Comparison of ENCODE assay signal across 28 cellular contexts in genomic region chr19:36100476-36100875, GRCh38. TPM values are rescaled to one million over a fixed set of nuclear protein-coding genes. Genes with fewer than 3 reads are reported as not detected.
DNase-seq lines count a peak whose midpoint lies in the region; ATAC-seq, FAIRE-seq and TF ChIP-seq lines count a peak whose summit lies in the region.
"Had no signal": no experiment of that assay in that cellular context is flagged by ENCODE, and none has a peak within 500 bp of the region (broad histone marks: within the 10 kb centered on the region; RNA-seq: fewer than 3 reads in every experiment).

No MANE protein-coding gene starts in this region.

- peaks cover 0 to 5% (median 0%) of the 10 kb centered on the region in 3 donors for H3K36me3 ChIP-seq in esophagus squamous epithelium
- H3K36me3 ChIP-seq in ascending aorta, result no peaks in the 10 kb centered on the region
- H3K36me3 ChIP-seq: right lobe of liver had no signal

- 99% methylated on average over 5 of the region's 5 CpGs for WGBS in A549 (ENCODE audit: missing lambda C conversion rate)
- WGBS in esophagus squamous epithelium, 2 donors, result 60 to 64% methylated on average over 1 to 5 of the region's 5 CpGs

- FAIRE-seq in A549 (lab: Jason Lieb, UNC), result no peak
- FAIRE-seq: A204.1, islet of Langerhans had no signal

- H3K9me3 ChIP-seq in A549 (no peaks in the 10 kb centered on the region), T-helper 17 cell (ENCODE audit: control insufficient read depth, low read length, poor library complexity, severe bottlenecking) (no peaks in the 10 kb centered on the region), esophagus squamous epithelium (no peaks in the 10 kb centered on the region), ascending aorta (no peaks in the 10 kb centered on the region)
- H3K9me3 ChIP-seq: BE2C, right lobe of liver, SJSA1 had no signal

- H3K4me3 ChIP-seq in A549 (no peak overlapping the region), esophagus squamous epithelium (no peak overlapping the region), ascending aorta (no peak overlapping the region)
- H3K4me3 ChIP-seq: right lobe of liver, SJSA1 had no signal

- TF ChIP-seq POLR2A in A549 (IDR thresholded peaks at IDR 0.05; ENCODE audit: low read length) (0 out of 2 replicates have a peak, but pooled peaks have one; percentile 17), esophagus squamous epithelium (IDR thresholded peaks at IDR 0.05) (no peak)

- POLR2A ChIA-PET in A549 (lab: Yijun Ruan, JAX), result interaction anchor here (0.6 to 1.1 kb wide), 3 partner anchors 14 to 128 kb away, joined by 3 to 4 read pairs (median 4); partner anchors contain the start of gene POLR2I

- peaks cover 2% of the 10 kb centered on the region for H3K4me1 Mint-ChIP-seq in T-helper 17 cell
- H3K4me1 Mint-ChIP-seq in Calu3 (ENCODE audit: low read depth, unreplicated experiment), result no peaks in the 10 kb centered on the region
- H3K4me1 Mint-ChIP-seq: activated B cell treated with CpG ODN at 0.5 μM for 24 hours; activated CD4-positive, alpha-beta memory T cell treated with anti-CD3 and anti-CD28 coated beads, Interleukin-2, amount 10 ng/mL, durations not matched to agents 7 days and 5 days; naive thymus-derived CD4-positive, alpha-beta T cell had no signal

- intact Hi-C loops in esophagus squamous epithelium (cut with DNase I) (no loop called here), ascending aorta (cut with DNase I) (no loop called here), Calu3 (cut with micrococcal nuclease; ENCODE audit: unreplicated experiment) (no loop called here)

- H3K4me1 ChIP-seq in A549, result peaks cover 5% of the 10 kb centered on the region; the same call in 2 of the 3 replicates
- H3K4me1 ChIP-seq in esophagus squamous epithelium, result peaks cover 0 to 42% (median 5%) of the 10 kb centered on the region in 3 donors
- no peaks in the 10 kb centered on the region for H3K4me1 ChIP-seq in ascending aorta
- H3K4me1 ChIP-seq: BE2C, right lobe of liver, SJSA1 had no signal

- TF ChIP-seq CTCF in A549 (IDR thresholded peaks at IDR 0.05) (no peak), esophagus squamous epithelium (IDR thresholded peaks at IDR 0.05) (no peak), ascending aorta (IDR thresholded peaks at IDR 0.05) (no peak), Calu3 (IDR thresholded peaks at IDR 0.05; ENCODE audit: unreplicated experiment) (no peak)

- no peaks in the 10 kb centered on the region for H3K27me3 ChIP-seq in esophagus squamous epithelium
- H3K27me3 ChIP-seq in ascending aorta, result no peaks in the 10 kb centered on the region
- H3K27me3 ChIP-seq: BE2C, foreskin keratinocyte, right lobe of liver, SJSA1 had no signal

- H3K4me3 Mint-ChIP-seq in T-helper 17 cell (no peak overlapping the region), Calu3 (ENCODE audit: low read depth, unreplicated experiment) (no peak overlapping the region)
- H3K4me3 Mint-ChIP-seq: activated B cell treated with CpG ODN at 0.5 μM for 24 hours; activated CD4-positive, alpha-beta memory T cell treated with anti-CD3 and anti-CD28 coated beads, Interleukin-2, amount 10 ng/mL, durations not matched to agents 7 days and 5 days; naive thymus-derived CD4-positive, alpha-beta T cell had no signal

- BruUV-seq in Calu3 (replicated peaks; lab: Mats Ljungman, UMichigan), result no TSS peak

- DNase-seq in A549 (ENCODE audit: low read depth in 1 of 2, low spot score in 1 of 2), result no peak
- no peak for DNase-seq in T-helper 17 cell
- DNase-seq in esophagus squamous epithelium (lab: John Stamatoyannopoulos, UW), result no peak
- no peak for DNase-seq in left lobe of liver (ENCODE audit: low spot score)
- DNase-seq in GM03348 (ENCODE audit: low spot score), result no peak
- DNase-seq in ascending aorta (ENCODE audit: low spot score in 2 of 2), result no peak
- DNase-seq in NCI-H1930 (lab: John Stamatoyannopoulos, UW), result no peak
- no peak for DNase-seq in Calu3
- DNase-seq: activated B cell treated with CpG ODN at 0.5 μM for 24 hours; activated CD4-positive, alpha-beta memory T cell treated with anti-CD3 and anti-CD28 coated beads, Interleukin-2, amount 10 ng/mL, durations not matched to agents 7 days and 5 days; activated gamma-delta T cell treated with Interleukin-2 at 50 U/mL for 16 hours; activated T-cell treated with anti-CD3 and anti-CD28 coated beads, Interleukin-2, amount 50 U/mL, for 1 hour; BE2C; foreskin keratinocyte; mammary epithelial cell; naive thymus-derived CD4-positive, alpha-beta T cell; NCI-H1092; NCI-H187 treated with DMSO at 0.1 percent for 48 hours; right lobe of liver; stimulated activated CD4-positive, alpha-beta T cell treated with anti-CD3 and anti-CD28 coated beads, Interleukin-15, amount 100 ng/mL, for 24 hours; stimulated activated CD8-positive, alpha-beta memory T cell treated with anti-CD3 and anti-CD28 coated beads, Interleukin-4, amount 100 ng/mL, for 48 hours had no signal

- H3K4me2 ChIP-seq in A549, result no peak overlapping the region

- H3K36me3 Mint-ChIP-seq in T-helper 17 cell (ENCODE audit: low read depth) (no peaks in the 10 kb centered on the region), Calu3 (ENCODE audit: insufficient read depth, unreplicated experiment) (peaks cover 55% of the 10 kb centered on the region)

- H3K27me3 Mint-ChIP-seq in T-helper 17 cell (no peaks in the 10 kb centered on the region), Calu3 (ENCODE audit: unreplicated experiment) (no peaks in the 10 kb centered on the region)
- H3K27me3 Mint-ChIP-seq: activated B cell treated with CpG ODN at 0.5 μM for 24 hours; activated CD4-positive, alpha-beta memory T cell treated with anti-CD3 and anti-CD28 coated beads, Interleukin-2, amount 10 ng/mL, durations not matched to agents 7 days and 5 days; naive thymus-derived CD4-positive, alpha-beta T cell had no signal

- no peak for TF ChIP-seq EP300 in A549 (IDR thresholded peaks at IDR 0.05)

- no peak for TF ChIP-seq RAD21 in A549 (conservative IDR thresholded peaks at IDR 0.05 in 1 of 2, IDR thresholded peaks at IDR 0.05 in 1 of 2)

- no peak for ATAC-seq in A549
- ATAC-seq in T-helper 17 cell, result no peak
- ATAC-seq in left lobe of liver, result peak; percentile 13
- ATAC-seq: foreskin keratinocyte; naive thymus-derived CD4-positive, alpha-beta T cell had no signal

- CTCF ChIA-PET in A549 (lab: Yijun Ruan, JAX) (interaction anchor here (1.5 to 15.7 kb wide), 5 partner anchors 9 to 43 kb away, joined by 3 to 157 read pairs (median 33); partner anchors contain the start of genes OVOL3, POLR2I, TBCB and THAP8), Calu3 (lab: Charles Lee) (no interaction called here)

- no peaks in the 10 kb centered on the region for H3K9me3 Mint-ChIP-seq in Calu3 (ENCODE audit: low read depth, unreplicated experiment)
- H3K9me3 Mint-ChIP-seq: activated B cell treated with CpG ODN at 0.5 μM for 24 hours; activated CD4-positive, alpha-beta memory T cell treated with anti-CD3 and anti-CD28 coated beads, Interleukin-2, amount 10 ng/mL, durations not matched to agents 7 days and 5 days; naive thymus-derived CD4-positive, alpha-beta T cell had no signal

- H3K27ac Mint-ChIP-seq in T-helper 17 cell (peak overlapping the region; percentile 34), Calu3 (ENCODE audit: unreplicated experiment) (no peak overlapping the region)
- H3K27ac Mint-ChIP-seq: activated B cell treated with CpG ODN at 0.5 μM for 24 hours; activated CD4-positive, alpha-beta memory T cell treated with anti-CD3 and anti-CD28 coated beads, Interleukin-2, amount 10 ng/mL, durations not matched to agents 7 days and 5 days; naive thymus-derived CD4-positive, alpha-beta T cell had no signal

- no peak overlapping the region for H3K27ac ChIP-seq in A549
- H3K27ac ChIP-seq in esophagus squamous epithelium, result peak overlapping the region in 3 of 4 donors; percentile 17 to 62 (median 34)
- no peak overlapping the region for H3K27ac ChIP-seq in ascending aorta
- H3K27ac ChIP-seq: epithelial cell of prostate, foreskin keratinocyte, right lobe of liver, SJSA1 had no signal

RNA-seq across cellular contexts. Expression of gene OVOL3, which starts 10.5 kb away (rescaled TPM):
- polyA plus RNA-seq in A549 (2011; rRNA removed) (not detected in 2 replicates), A549 (2017; fragmentation: RNase III; extraction: RNeasy Plus Mini Kit Qiagen cat#74134 plus additional on column Dnase treatment) (0.14 to 0.63 TPM (median 0.31 TPM) in 3 replicates)
- polyA plus RNA-seq in A549 (2012; cell fraction: cytosol; rRNA removed), result 0.43 and 0.70 TPM in 2 replicates
- 3.4 and 6.1 TPM in 2 replicates for polyA plus RNA-seq in A549 (2012; cell fraction: nucleus; rRNA removed)
- not detected in 2 replicates for polyA minus RNA-seq in A549 (2011; rRNA and poly(A)+ RNA removed)
- total RNA-seq in T-helper 17 cell (not detected), esophagus squamous epithelium (not detected), left lobe of liver (not detected), ascending aorta (not detected), Calu3 (2022) (not detected in 2 replicates)
- total RNA-seq: activated B cell treated with CpG ODN at 0.5 μM for 24 hours; activated CD4-positive, alpha-beta memory T cell treated with anti-CD3 and anti-CD28 coated beads, Interleukin-2, amount 10 ng/mL, durations not matched to agents 7 days and 5 days; foreskin keratinocyte; mammary epithelial cell; naive thymus-derived CD4-positive, alpha-beta T cell; omental fat pad; right lobe of liver; SJSA1; T-helper 1 cell treated with Interleukin-12 subunit alpha and Interleukin-12 subunit beta and Interleukin-4 antibody, amounts not matched to agents 30 ng/mL and 1 ng/mL, for 36 hours; urinary bladder had no signal
- polyA plus RNA-seq: foreskin keratinocyte; mammary epithelial cell; naive thymus-derived CD4-positive, alpha-beta T cell; urinary bladder had no signal

RNA-seq across cellular contexts. Expression of gene POLR2I, which starts 14.2 kb away (rescaled TPM):
- polyA plus RNA-seq in A549 (2011; rRNA removed) (107 and 123 TPM in 2 replicates), A549 (2017; fragmentation: RNase III; extraction: RNeasy Plus Mini Kit Qiagen cat#74134 plus additional on column Dnase treatment) (264 to 284 TPM (median 277 TPM) in 3 replicates)
- polyA plus RNA-seq in A549 (2012; cell fraction: cytosol; rRNA removed), result 490 and 587 TPM in 2 replicates
- 232 and 242 TPM in 2 replicates for polyA plus RNA-seq in A549 (2012; cell fraction: nucleus; rRNA removed)
- 379 and 495 TPM in 2 replicates for polyA minus RNA-seq in A549 (2011; rRNA and poly(A)+ RNA removed)
- total RNA-seq in T-helper 17 cell (10 to 100 TPM; 26.4 to 28.2 TPM), esophagus squamous epithelium (10 to 100 TPM; 41.7 to 58.0 (median 47.6) TPM), left lobe of liver (43.9 TPM), ascending aorta (21.0 TPM), Calu3 (2022) (91.6 and 92.2 TPM in 2 replicates)

RNA-seq across cellular contexts. Expression of gene TBCB, which starts 14.8 kb away (rescaled TPM):
- polyA plus RNA-seq in A549 (2011; rRNA removed) (384 and 395 TPM in 2 replicates), A549 (2017; fragmentation: RNase III; extraction: RNeasy Plus Mini Kit Qiagen cat#74134 plus additional on column Dnase treatment) (352 to 400 TPM (median 397 TPM) in 3 replicates)
- 1,257 and 1,314 TPM in 2 replicates for polyA plus RNA-seq in A549 (2012; cell fraction: cytosol; rRNA removed)
- polyA plus RNA-seq in A549 (2012; cell fraction: nucleus; rRNA removed), result 726 and 838 TPM in 2 replicates
- polyA minus RNA-seq in A549 (2011; rRNA and poly(A)+ RNA removed), result 256 and 287 TPM in 2 replicates
- total RNA-seq in T-helper 17 cell (100 to 1,000 TPM; 127 to 131 TPM), esophagus squamous epithelium (100 to 1,000 TPM in 3 of 4 donors, 10 to 100 TPM in 1; 97.9 to 157 (median 117) TPM), left lobe of liver (33.5 TPM), ascending aorta (129 TPM), Calu3 (2022) (204 and 210 TPM in 2 replicates)

RNA-seq across cellular contexts. Expression of gene CAPNS1, which starts 39.4 kb away (rescaled TPM):
- polyA plus RNA-seq in A549 (2011; rRNA removed), result 1,014 and 1,236 TPM in 2 replicates
- 1,125 and 1,682 TPM in 2 replicates for polyA plus RNA-seq in A549 (2012; cell fraction: cytosol; rRNA removed)
- polyA plus RNA-seq in A549 (2012; cell fraction: nucleus; rRNA removed), result 829 and 1,189 TPM in 2 replicates
- 1,540 to 1,639 TPM (median 1,551 TPM) in 3 replicates for polyA plus RNA-seq in A549 (2017; fragmentation: RNase III; extraction: RNeasy Plus Mini Kit Qiagen cat#74134 plus additional on column Dnase treatment)
- 1,088 and 1,267 TPM in 2 replicates for polyA minus RNA-seq in A549 (2011; rRNA and poly(A)+ RNA removed)
- total RNA-seq in T-helper 17 cell, result 100 to 1,000 TPM; 323 to 327 TPM
- total RNA-seq in esophagus squamous epithelium, result 100 to 1,000 TPM; 211 to 284 (median 266) TPM
- 168 TPM for total RNA-seq in left lobe of liver
- total RNA-seq in ascending aorta, result 168 TPM
- 823 and 894 TPM in 2 replicates for total RNA-seq in Calu3 (2022)

RNA-seq across cellular contexts. Expression of gene WDR62, which starts 45.8 kb away (rescaled TPM):
- polyA plus RNA-seq in A549 (2011; rRNA removed) (15.5 and 16.0 TPM in 2 replicates), A549 (2017; fragmentation: RNase III; extraction: RNeasy Plus Mini Kit Qiagen cat#74134 plus additional on column Dnase treatment) (30.9 to 34.1 TPM (median 32.9 TPM) in 3 replicates)
- 47.8 and 58.0 TPM in 2 replicates for polyA plus RNA-seq in A549 (2012; cell fraction: cytosol; rRNA removed)
- polyA plus RNA-seq in A549 (2012; cell fraction: nucleus; rRNA removed), result 224 and 304 TPM in 2 replicates
- 30.6 and 34.2 TPM in 2 replicates for polyA minus RNA-seq in A549 (2011; rRNA and poly(A)+ RNA removed)
- total RNA-seq in T-helper 17 cell (1 to 10 TPM; 2.2 to 3.8 TPM), esophagus squamous epithelium (1 to 10 TPM; 1.1 to 4.8 (median 3.5) TPM), left lobe of liver (0.48 TPM), ascending aorta (not detected), Calu3 (2022) (25.5 and 29.6 TPM in 2 replicates)

Comparison
In these comparisons a context has a peak if more than half of its experiments do, and no peak if none do; other contexts are left out.
1. H3K27ac ChIP-seq: peak in esophagus squamous epithelium (3 of 4); none in A549 (0 of 2) and ascending aorta (0 of 2).